Comparison of ENCODE assay signal across 8 cellular contexts in the genomic region with DNA sequence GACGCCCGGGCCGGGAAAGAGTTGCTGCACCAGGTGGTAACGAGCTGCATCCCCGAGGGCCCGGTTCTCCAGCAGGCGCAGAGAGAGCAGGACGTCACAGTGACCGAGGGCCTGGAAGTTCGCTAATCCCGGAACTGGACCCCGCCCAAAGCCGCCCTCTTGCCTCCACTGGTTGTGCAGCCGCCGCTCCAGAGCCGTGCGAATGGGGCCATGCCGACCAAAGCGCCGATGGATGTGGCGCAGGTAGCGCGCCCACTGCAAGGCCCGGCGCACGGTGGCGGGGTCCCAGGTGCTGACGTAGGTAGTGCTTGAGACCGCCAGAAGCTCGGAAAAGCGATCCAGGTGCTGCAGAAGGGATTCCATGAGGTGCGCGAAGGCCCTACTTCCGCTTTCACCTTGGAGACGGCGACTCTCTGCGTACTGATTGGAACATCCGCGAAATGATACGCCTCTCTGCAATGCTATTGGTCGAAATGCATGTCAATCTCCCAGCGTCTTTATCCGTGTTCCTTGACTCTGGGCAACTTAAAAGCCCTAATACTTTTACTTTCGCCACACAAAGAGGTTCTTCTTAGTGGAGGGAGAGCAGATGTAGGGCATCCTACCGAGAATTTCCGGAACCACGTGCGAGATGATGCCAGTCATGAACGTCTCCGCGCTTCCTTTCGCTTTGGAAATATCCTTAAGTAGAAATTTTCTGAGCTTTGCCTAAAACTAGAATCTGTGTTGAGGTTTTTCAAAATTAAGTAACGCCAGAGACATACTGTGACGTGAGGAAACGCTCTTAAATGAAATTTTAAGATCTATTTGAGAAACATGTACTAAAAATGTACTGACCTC. TPM values are rescaled to one million over a fixed set of nuclear protein-coding genes. Genes with fewer than 3 reads are reported as not detected.
DNase-seq lines count a peak whose midpoint lies in the region; ATAC-seq and TF ChIP-seq lines count a peak whose summit lies in the region.

Gene FANCF, minus strand, starts transcription at position 376 of the 840 bp plus-strand sequence. Its CDS starts 13 bp downstream, at position 363.

- H3K9me3 ChIP-seq in AG04450 (ENCODE audit: control insufficient read depth, insufficient read depth, low read length) (peaks cover 3% of the 10 kb centered on the region; the same call in 1 of the 2 replicates), spleen (no peaks in the 10 kb centered on the region)

- H3K9me3 Mint-ChIP-seq in WTC11: no peaks in the 10 kb centered on the region

- POLR2A ChIA-PET in AG04450 (lab: Yijun Ruan, JAX) (no interaction called here), WTC11 (lab: Charles Lee) (interaction anchor here (0.5 to 1.8 kb wide), 8 partner anchors 9 to 432 kb away, joined by 3 to 5 read pairs (median 4); partner anchors contain the start of genes ANO5, GAS2 and SVIP)

- H3K36me3 Mint-ChIP-seq in WTC11: no peaks in the 10 kb centered on the region

- no peaks in the 10 kb centered on the region for H3K36me3 ChIP-seq in spleen

- DNase-seq in AG04450 (ENCODE audit: low read depth, low spot score) (peak; percentile 99), NCI-H226 (peak; percentile 94), WTC11 (ENCODE audit: low spot score) (peak; percentile 93), cardiac fibroblast (ENCODE audit: low read depth in 2 of 2) (peak; percentile 100), inferior parietal cortex (ENCODE audit: extremely low spot score) (peak; percentile 100), spleen (peak; percentile 95)

- CTCF ChIA-PET in AG04450 (lab: Charles Lee): interaction anchor here (0.9 to 1.2 kb wide), 2 partner anchors 9 to 162 kb away, joined by 3 to 6 read pairs; no protein-coding TSS in a partner anchor
- CTCF ChIA-PET in WTC11 (lab: Charles Lee): interaction anchor here (1.0 to 1.7 kb wide), 7 partner anchors 8 to 291 kb away, joined by 3 to 7 read pairs (median 4); partner anchors contain the start of genes GAS2 and SVIP

- peak within 1 kb of the TSS; percentile 88 for H3K27ac ChIP-seq in AG04450 (ENCODE audit: low read depth, low read length)
- H3K27ac ChIP-seq in spleen: peak within 1 kb of the TSS; percentile 85 to 97 (median 90)

- H3K27me3 Mint-ChIP-seq in WTC11 (ENCODE audit: low read depth): no peaks in the 10 kb centered on the region

- TF ChIP-seq CTCF in AG04450 (IDR thresholded peaks at IDR 0.05; ENCODE audit: low read depth, low read length) (no peak), WTC11 (IDR thresholded peaks at IDR 0.05) (no peak), cardiac fibroblast (IDR thresholded peaks at IDR 0.05; ENCODE audit: low read depth, low read length) (no peak), spleen (IDR thresholded peaks at IDR 0.05 in 8 of 11, conservative IDR thresholded peaks at IDR 0.05 in 3 of 11) (no peak)

- H3K4me3 Mint-ChIP-seq in WTC11: peak within 1 kb of the TSS; percentile 96

- intact Hi-C loops in spleen (cut with DNase I; ENCODE audit: low total_unique reads): no loop called here

- H3K4me1 Mint-ChIP-seq in WTC11: peaks cover 24% of the 10 kb centered on the region

- peak within 1 kb of the TSS; percentile 100 for H3K27ac Mint-ChIP-seq in WTC11

- ATAC-seq in GM18909 (IDR thresholded peaks at IDR 0.05; ENCODE audit: poor library complexity, unreplicated experiment): peak; percentile 97
- ATAC-seq in HG03175 (IDR thresholded peaks at IDR 0.05; ENCODE audit: unreplicated experiment): peak; percentile 96
- ATAC-seq in WTC11: peak; percentile 90

- WGBS in spleen, 5 donors: 0 to 1% (median 1%) methylated on average over 36 to 55 of the region's 55 CpGs

- TF ChIP-seq POLR2A in spleen (IDR thresholded peaks at IDR 0.05): no peak

- H3K4me3 ChIP-seq in AG04450 (ENCODE audit: low read depth, low read length): peak within 1 kb of the TSS; percentile 91
- H3K4me3 ChIP-seq in cardiac fibroblast (replicated peaks in 1 of 2; ENCODE audit: low read depth in 2 of 2, low read length in 2 of 2): peak within 1 kb of the TSS; percentile 75 to 83
- H3K4me3 ChIP-seq in spleen: peak within 1 kb of the TSS; percentile 82 to 99 (median 94)

- peaks cover 12 to 51% (median 34%) of the 10 kb centered on the region in 6 donors for H3K4me1 ChIP-seq in spleen

- H3K27me3 ChIP-seq in AG04450 (ENCODE audit: control insufficient read depth, insufficient read depth, low read length): no peaks in the 10 kb centered on the region
- H3K27me3 ChIP-seq in spleen (replicated peaks in 1 of 7): no peaks in the 10 kb centered on the region

TF ChIP-seq in WTC11, 78 proteins besides CTCF, POLR2A, EP300 and RAD21 (continues in another document):
- TF ChIP-seq ZNF138 (CRISPR knock-in tag; conservative IDR thresholded peaks at IDR 0.05): no peak
- TF ChIP-seq ZNF263 (CRISPR knock-in tag; IDR thresholded peaks at IDR 0.05; ENCODE audit: low read depth): no peak
- TF ChIP-seq OVOL2 (CRISPR knock-in tag; IDR thresholded peaks at IDR 0.05; ENCODE audit: borderline replicate concordance): no peak
- no peak for TF ChIP-seq GRHL2 (CRISPR knock-in tag; IDR thresholded peaks at IDR 0.05; ENCODE audit: insufficient replicate concordance, severe bottlenecking)
- no peak for TF ChIP-seq ZNF423 (CRISPR knock-in tag; IDR thresholded peaks at IDR 0.05)
- TF ChIP-seq ZNF232 (CRISPR knock-in tag; IDR thresholded peaks at IDR 0.05): peak; percentile 17; the same call in 1 of the 2 replicates
- TF ChIP-seq, protein P1, sequence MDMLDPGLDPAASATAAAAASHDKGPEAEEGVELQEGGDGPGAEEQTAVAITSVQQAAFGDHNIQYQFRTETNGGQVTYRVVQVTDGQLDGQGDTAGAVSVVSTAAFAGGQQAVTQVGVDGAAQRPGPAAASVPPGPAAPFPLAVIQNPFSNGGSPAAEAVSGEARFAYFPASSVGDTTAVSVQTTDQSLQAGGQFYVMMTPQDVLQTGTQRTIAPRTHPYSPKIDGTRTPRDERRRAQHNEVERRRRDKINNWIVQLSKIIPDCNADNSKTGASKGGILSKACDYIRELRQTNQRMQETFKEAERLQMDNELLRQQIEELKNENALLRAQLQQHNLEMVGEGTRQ (CRISPR knock-in tag; IDR thresholded peaks at IDR 0.05): 0 out of 2 replicates have a peak, but pooled peaks have one; percentile 18
- TF ChIP-seq NR1H2 (CRISPR knock-in tag; IDR thresholded peaks at IDR 0.05): no peak
- TF ChIP-seq, protein P2, sequence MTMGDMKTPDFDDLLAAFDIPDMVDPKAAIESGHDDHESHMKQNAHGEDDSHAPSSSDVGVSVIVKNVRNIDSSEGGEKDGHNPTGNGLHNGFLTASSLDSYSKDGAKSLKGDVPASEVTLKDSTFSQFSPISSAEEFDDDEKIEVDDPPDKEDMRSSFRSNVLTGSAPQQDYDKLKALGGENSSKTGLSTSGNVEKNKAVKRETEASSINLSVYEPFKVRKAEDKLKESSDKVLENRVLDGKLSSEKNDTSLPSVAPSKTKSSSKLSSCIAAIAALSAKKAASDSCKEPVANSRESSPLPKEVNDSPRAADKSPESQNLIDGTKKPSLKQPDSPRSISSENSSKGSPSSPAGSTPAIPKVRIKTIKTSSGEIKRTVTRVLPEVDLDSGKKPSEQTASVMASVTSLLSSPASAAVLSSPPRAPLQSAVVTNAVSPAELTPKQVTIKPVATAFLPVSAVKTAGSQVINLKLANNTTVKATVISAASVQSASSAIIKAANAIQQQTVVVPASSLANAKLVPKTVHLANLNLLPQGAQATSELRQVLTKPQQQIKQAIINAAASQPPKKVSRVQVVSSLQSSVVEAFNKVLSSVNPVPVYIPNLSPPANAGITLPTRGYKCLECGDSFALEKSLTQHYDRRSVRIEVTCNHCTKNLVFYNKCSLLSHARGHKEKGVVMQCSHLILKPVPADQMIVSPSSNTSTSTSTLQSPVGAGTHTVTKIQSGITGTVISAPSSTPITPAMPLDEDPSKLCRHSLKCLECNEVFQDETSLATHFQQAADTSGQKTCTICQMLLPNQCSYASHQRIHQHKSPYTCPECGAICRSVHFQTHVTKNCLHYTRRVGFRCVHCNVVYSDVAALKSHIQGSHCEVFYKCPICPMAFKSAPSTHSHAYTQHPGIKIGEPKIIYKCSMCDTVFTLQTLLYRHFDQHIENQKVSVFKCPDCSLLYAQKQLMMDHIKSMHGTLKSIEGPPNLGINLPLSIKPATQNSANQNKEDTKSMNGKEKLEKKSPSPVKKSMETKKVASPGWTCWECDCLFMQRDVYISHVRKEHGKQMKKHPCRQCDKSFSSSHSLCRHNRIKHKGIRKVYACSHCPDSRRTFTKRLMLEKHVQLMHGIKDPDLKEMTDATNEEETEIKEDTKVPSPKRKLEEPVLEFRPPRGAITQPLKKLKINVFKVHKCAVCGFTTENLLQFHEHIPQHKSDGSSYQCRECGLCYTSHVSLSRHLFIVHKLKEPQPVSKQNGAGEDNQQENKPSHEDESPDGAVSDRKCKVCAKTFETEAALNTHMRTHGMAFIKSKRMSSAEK (CRISPR knock-in tag; IDR thresholded peaks at IDR 0.05; ENCODE audit: borderline replicate concordance): no peak
- TF ChIP-seq, protein P3, sequence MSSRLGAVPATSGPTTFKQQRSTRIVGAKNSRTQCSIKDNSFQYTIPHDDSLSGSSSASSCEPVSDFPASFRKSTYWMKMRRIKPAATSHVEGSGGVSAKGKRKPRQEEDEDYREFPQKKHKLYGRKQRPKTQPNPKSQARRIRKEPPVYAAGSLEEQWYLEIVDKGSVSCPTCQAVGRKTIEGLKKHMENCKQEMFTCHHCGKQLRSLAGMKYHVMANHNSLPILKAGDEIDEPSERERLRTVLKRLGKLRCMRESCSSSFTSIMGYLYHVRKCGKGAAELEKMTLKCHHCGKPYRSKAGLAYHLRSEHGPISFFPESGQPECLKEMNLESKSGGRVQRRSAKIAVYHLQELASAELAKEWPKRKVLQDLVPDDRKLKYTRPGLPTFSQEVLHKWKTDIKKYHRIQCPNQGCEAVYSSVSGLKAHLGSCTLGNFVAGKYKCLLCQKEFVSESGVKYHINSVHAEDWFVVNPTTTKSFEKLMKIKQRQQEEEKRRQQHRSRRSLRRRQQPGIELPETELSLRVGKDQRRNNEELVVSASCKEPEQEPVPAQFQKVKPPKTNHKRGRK (CRISPR knock-in tag; IDR thresholded peaks at IDR 0.05; ENCODE audit: borderline replicate concordance): no peak
- TF ChIP-seq, protein P4, sequence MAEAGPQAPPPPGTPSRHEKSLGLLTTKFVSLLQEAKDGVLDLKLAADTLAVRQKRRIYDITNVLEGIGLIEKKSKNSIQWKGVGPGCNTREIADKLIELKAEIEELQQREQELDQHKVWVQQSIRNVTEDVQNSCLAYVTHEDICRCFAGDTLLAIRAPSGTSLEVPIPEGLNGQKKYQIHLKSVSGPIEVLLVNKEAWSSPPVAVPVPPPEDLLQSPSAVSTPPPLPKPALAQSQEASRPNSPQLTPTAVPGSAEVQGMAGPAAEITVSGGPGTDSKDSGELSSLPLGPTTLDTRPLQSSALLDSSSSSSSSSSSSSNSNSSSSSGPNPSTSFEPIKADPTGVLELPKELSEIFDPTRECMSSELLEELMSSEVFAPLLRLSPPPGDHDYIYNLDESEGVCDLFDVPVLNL (CRISPR knock-in tag; IDR thresholded peaks at IDR 0.05; ENCODE audit: borderline replicate concordance, low read depth): no peak
- TF ChIP-seq CREB1 (CRISPR knock-in tag; IDR thresholded peaks at IDR 0.05): 0 out of 2 replicates have a peak, but pooled peaks have one; percentile 44

RNA-seq across cellular contexts. Expression of gene FANCF, which starts in this region (rescaled TPM):
- polyA plus RNA-seq in AG04450 (2011; rRNA removed): 5.6 and 6.4 TPM in 2 replicates
- polyA minus RNA-seq in AG04450 (2011; rRNA and poly(A)+ RNA removed): 3.3 and 4.4 TPM in 2 replicates
- total RNA-seq in WTC11 (2021): 23.0 to 23.4 TPM (median 23.2 TPM) in 3 replicates
- total RNA-seq in spleen: 10 to 100 TPM; 12.2 to 15.7 (median 13.2) TPM
- polyA plus RNA-seq in spleen: 10 to 100 TPM; 12.2 to 14.3 (median 13.6) TPM

Comparison
In these comparisons a context has a peak if more than half of its experiments do, and no peak if none do; other contexts are left out.
1. Peak in every context shown above with its lines: DNase-seq, ATAC-seq, H3K4me3 ChIP-seq and H3K27ac ChIP-seq.